In the genomic region with DNA sequence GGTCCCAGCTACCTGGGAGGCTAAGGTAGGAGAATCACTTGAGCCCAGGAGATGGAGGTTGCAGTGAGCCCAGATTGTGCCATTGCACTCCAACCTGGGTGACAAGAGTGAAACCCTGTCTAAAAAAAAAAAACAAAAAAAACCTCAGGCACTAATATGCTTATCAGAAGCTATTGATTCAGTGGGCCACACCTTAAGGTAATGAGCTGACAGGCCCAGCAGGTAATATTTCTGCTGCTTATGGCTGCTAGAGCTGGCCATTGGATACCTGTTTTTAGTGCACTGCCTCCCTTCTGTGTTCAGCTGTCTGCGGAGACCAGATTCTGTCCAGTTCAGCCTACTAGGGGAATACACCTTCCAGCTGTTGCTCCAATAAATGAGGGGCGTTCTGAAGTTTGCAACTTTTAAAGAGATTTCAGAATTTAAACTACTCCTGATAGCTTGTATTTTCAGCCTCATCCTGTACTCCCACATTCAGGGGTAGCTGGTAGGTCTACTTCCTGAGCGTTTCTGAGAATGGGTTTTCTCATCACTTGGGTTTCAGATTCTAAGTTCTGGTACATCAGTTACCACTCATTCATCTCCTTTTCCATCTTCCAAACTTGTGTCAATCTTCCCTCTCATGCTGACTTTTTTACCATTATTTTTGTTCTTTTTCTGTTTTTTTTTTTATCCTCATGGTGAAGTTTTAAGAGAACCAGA, we compare ENCODE assay signal across 15 cellular contexts.
DNase-seq lines count a peak whose midpoint lies in the region; ATAC-seq lines count a peak whose summit lies in the region.
"Had no signal": no experiment of that assay in that cellular context is flagged by ENCODE, and none has a peak within 500 bp of the region (broad histone marks: within the 10 kb centered on the region; RNA-seq: fewer than 3 reads in every experiment).

No MANE protein-coding gene starts in this region.

- POLR2A ChIA-PET in activated CD4-positive, alpha-beta memory T cell treated with anti-CD3 and anti-CD28 coated beads, Interleukin-2, amount 10 ng/mL, durations not matched to agents 7 days and 5 days (lab: Charles Lee) = interaction anchor here (0.9 to 1.6 kb wide), 4 partner anchors 10 to 119 kb away, joined by 3 to 4 read pairs (median 4); no protein-coding TSS in a partner anchor

- peak; percentile 50 for ATAC-seq in stimulated activated effector memory CD8-positive, alpha-beta T cell treated with anti-CD3 and anti-CD28 coated beads, Interleukin-12 subunit alpha, Interleukin-12 subunit beta, amount 100 ng/mL, for 72 hours
- ATAC-seq in HG02759 (IDR thresholded peaks at IDR 0.05; ENCODE audit: unreplicated experiment) (no peak), HG03039 (IDR thresholded peaks at IDR 0.05; ENCODE audit: unreplicated experiment) (no peak)
- ATAC-seq: HepG2 had no signal

- peaks cover 46% of the 10 kb centered on the region for H3K36me3 Mint-ChIP-seq in activated naive CD4-positive, alpha-beta T cell treated with anti-CD3 and anti-CD28 coated beads, Interleukin-2, amount 10 ng/mL, durations not matched to agents 7 days and 5 days
- H3K36me3 Mint-ChIP-seq in activated CD4-positive, alpha-beta memory T cell treated with anti-CD3 and anti-CD28 coated beads, Interleukin-2, amount 10 ng/mL, durations not matched to agents 7 days and 5 days (ENCODE audit: low read depth) = peaks cover 57% of the 10 kb centered on the region
- H3K36me3 Mint-ChIP-seq in activated naive CD8-positive, alpha-beta T cell treated with anti-CD3 and anti-CD28 coated beads for 36 hours = peaks cover 22% of the 10 kb centered on the region
- H3K36me3 Mint-ChIP-seq in stimulated activated effector memory CD8-positive, alpha-beta T cell treated with anti-CD3 and anti-CD28 coated beads, Interleukin-12 subunit alpha, Interleukin-12 subunit beta, amount 100 ng/mL, for 72 hours = peaks cover 98% of the 10 kb centered on the region

- no peak for DNase-seq in activated naive CD4-positive, alpha-beta T cell treated with anti-CD3 and anti-CD28 coated beads, Interleukin-2, amount 10 ng/mL, durations not matched to agents 7 days and 5 days
- DNase-seq in activated naive CD4-positive, alpha-beta T cell treated with Interleukin-2 at 50 U/mL for 16 hours = no peak
- no peak for DNase-seq in activated CD4-positive, alpha-beta memory T cell treated with anti-CD3 and anti-CD28 coated beads, Interleukin-2, amount 10 ng/mL, durations not matched to agents 7 days and 5 days
- DNase-seq in activated naive CD8-positive, alpha-beta T cell treated with anti-CD3 and anti-CD28 coated beads for 36 hours = no peak
- no peak for DNase-seq in stimulated activated effector memory CD8-positive, alpha-beta T cell treated with anti-CD3 and anti-CD28 coated beads, Interleukin-12 subunit alpha, Interleukin-12 subunit beta, amount 100 ng/mL, for 72 hours (ENCODE audit: low spot score in 2 of 2)
- no peak for DNase-seq in stimulated activated CD4-positive, alpha-beta T cell treated with anti-CD3 and anti-CD28 coated beads, Interleukin-2, amount 100 ng/mL, for 48 hours
- DNase-seq: CD4-positive, alpha-beta T cell; DMS53; NCI-H1436; NCI-H2081 treated with DMSO at 0.1 percent for 48 hours; NCI-H524 had no signal

- peak overlapping the region; percentile 83 for H3K27ac Mint-ChIP-seq in activated naive CD4-positive, alpha-beta T cell treated with anti-CD3 and anti-CD28 coated beads, Interleukin-2, amount 10 ng/mL, durations not matched to agents 7 days and 5 days
- peak overlapping the region; percentile 76 for H3K27ac Mint-ChIP-seq in activated CD4-positive, alpha-beta memory T cell treated with anti-CD3 and anti-CD28 coated beads, Interleukin-2, amount 10 ng/mL, durations not matched to agents 7 days and 5 days
- peak overlapping the region; percentile 83 for H3K27ac Mint-ChIP-seq in activated naive CD8-positive, alpha-beta T cell treated with anti-CD3 and anti-CD28 coated beads for 36 hours
- H3K27ac Mint-ChIP-seq in stimulated activated effector memory CD8-positive, alpha-beta T cell treated with anti-CD3 and anti-CD28 coated beads, Interleukin-12 subunit alpha, Interleukin-12 subunit beta, amount 100 ng/mL, for 72 hours = peak overlapping the region; percentile 77
- H3K27ac Mint-ChIP-seq: B cell had no signal

- CTCF ChIA-PET in activated naive CD4-positive, alpha-beta T cell treated with anti-CD3 and anti-CD28 coated beads, Interleukin-2, amount 10 ng/mL, durations not matched to agents 7 days and 5 days (lab: Charles Lee) = interaction anchor here (0.6 to 1.1 kb wide), 4 partner anchors 11 to 157 kb away, joined by 3 to 4 read pairs (median 3); no protein-coding TSS in a partner anchor
- CTCF ChIA-PET in activated CD4-positive, alpha-beta memory T cell treated with anti-CD3 and anti-CD28 coated beads, Interleukin-2, amount 10 ng/mL, durations not matched to agents 7 days and 5 days (lab: Charles Lee) = no interaction called here

- no peak overlapping the region for H3K4me3 Mint-ChIP-seq in activated naive CD4-positive, alpha-beta T cell treated with anti-CD3 and anti-CD28 coated beads, Interleukin-2, amount 10 ng/mL, durations not matched to agents 7 days and 5 days
- H3K4me3 Mint-ChIP-seq in activated CD4-positive, alpha-beta memory T cell treated with anti-CD3 and anti-CD28 coated beads, Interleukin-2, amount 10 ng/mL, durations not matched to agents 7 days and 5 days = peak overlapping the region; percentile 40
- H3K4me3 Mint-ChIP-seq in activated naive CD8-positive, alpha-beta T cell treated with anti-CD3 and anti-CD28 coated beads for 36 hours = peak overlapping the region; percentile 13
- no peak overlapping the region for H3K4me3 Mint-ChIP-seq in stimulated activated effector memory CD8-positive, alpha-beta T cell treated with anti-CD3 and anti-CD28 coated beads, Interleukin-12 subunit alpha, Interleukin-12 subunit beta, amount 100 ng/mL, for 72 hours
- H3K4me3 Mint-ChIP-seq: B cell; CD4-positive, alpha-beta T cell had no signal

- H3K4me1 Mint-ChIP-seq in activated naive CD4-positive, alpha-beta T cell treated with anti-CD3 and anti-CD28 coated beads, Interleukin-2, amount 10 ng/mL, durations not matched to agents 7 days and 5 days = peaks cover 39% of the 10 kb centered on the region
- peaks cover 28% of the 10 kb centered on the region for H3K4me1 Mint-ChIP-seq in activated CD4-positive, alpha-beta memory T cell treated with anti-CD3 and anti-CD28 coated beads, Interleukin-2, amount 10 ng/mL, durations not matched to agents 7 days and 5 days
- H3K4me1 Mint-ChIP-seq in activated naive CD8-positive, alpha-beta T cell treated with anti-CD3 and anti-CD28 coated beads for 36 hours = peaks cover 20% of the 10 kb centered on the region
- H3K4me1 Mint-ChIP-seq in stimulated activated effector memory CD8-positive, alpha-beta T cell treated with anti-CD3 and anti-CD28 coated beads, Interleukin-12 subunit alpha, Interleukin-12 subunit beta, amount 100 ng/mL, for 72 hours = peaks cover 12% of the 10 kb centered on the region
- H3K4me1 Mint-ChIP-seq: B cell had no signal

- H3K9me3 Mint-ChIP-seq in activated naive CD4-positive, alpha-beta T cell treated with anti-CD3 and anti-CD28 coated beads, Interleukin-2, amount 10 ng/mL, durations not matched to agents 7 days and 5 days = peaks cover 1% of the 10 kb centered on the region
- no peaks in the 10 kb centered on the region for H3K9me3 Mint-ChIP-seq in activated CD4-positive, alpha-beta memory T cell treated with anti-CD3 and anti-CD28 coated beads, Interleukin-2, amount 10 ng/mL, durations not matched to agents 7 days and 5 days
- H3K9me3 Mint-ChIP-seq in activated naive CD8-positive, alpha-beta T cell treated with anti-CD3 and anti-CD28 coated beads for 36 hours = no peaks in the 10 kb centered on the region
- no peaks in the 10 kb centered on the region for H3K9me3 Mint-ChIP-seq in stimulated activated effector memory CD8-positive, alpha-beta T cell treated with anti-CD3 and anti-CD28 coated beads, Interleukin-12 subunit alpha, Interleukin-12 subunit beta, amount 100 ng/mL, for 72 hours
- H3K9me3 Mint-ChIP-seq: CD4-positive, alpha-beta T cell had no signal

- H3K27me3 Mint-ChIP-seq in activated naive CD4-positive, alpha-beta T cell treated with anti-CD3 and anti-CD28 coated beads, Interleukin-2, amount 10 ng/mL, durations not matched to agents 7 days and 5 days = no peaks in the 10 kb centered on the region
- no peaks in the 10 kb centered on the region for H3K27me3 Mint-ChIP-seq in activated CD4-positive, alpha-beta memory T cell treated with anti-CD3 and anti-CD28 coated beads, Interleukin-2, amount 10 ng/mL, durations not matched to agents 7 days and 5 days
- no peaks in the 10 kb centered on the region for H3K27me3 Mint-ChIP-seq in activated naive CD8-positive, alpha-beta T cell treated with anti-CD3 and anti-CD28 coated beads for 36 hours
- H3K27me3 Mint-ChIP-seq: B cell; CD4-positive, alpha-beta T cell had no signal

Comparison
In these comparisons a context has a peak if more than half of its experiments do, and no peak if none do; other contexts are left out.
1. H3K4me3 Mint-ChIP-seq: peak in activated CD4-positive, alpha-beta memory T cell treated with anti-CD3 and anti-CD28 coated beads, Interleukin-2, amount 10 ng/mL, durations not matched to agents 7 days and 5 days (single experiment) and activated naive CD8-positive, alpha-beta T cell treated with anti-CD3 and anti-CD28 coated beads for 36 hours (single experiment); none in activated naive CD4-positive, alpha-beta T cell treated with anti-CD3 and anti-CD28 coated beads, Interleukin-2, amount 10 ng/mL, durations not matched to agents 7 days and 5 days (single experiment) and stimulated activated effector memory CD8-positive, alpha-beta T cell treated with anti-CD3 and anti-CD28 coated beads, Interleukin-12 subunit alpha, Interleukin-12 subunit beta, amount 100 ng/mL, for 72 hours (single experiment).
2. Peak in every context shown above with its lines, with median percentiles within 50 percentile points of each other: H3K27ac Mint-ChIP-seq.